30 cellular contexts compared by ENCODE assay signal in genomic region chr7:125127304-125127703, GRCh38.
"Had no signal": no experiment of that assay in that cellular context is flagged by ENCODE, and none has a peak within 500 bp of the region (broad histone marks: within the 10 kb centered on the region; RNA-seq: fewer than 3 reads in every experiment).

No MANE protein-coding gene starts in this region.

- DNase-seq: activated CD4-positive, alpha-beta memory T cell treated with anti-CD3 and anti-CD28 coated beads for 36 hours; activated CD4-positive, alpha-beta T cell treated with anti-CD3 and anti-CD28 coated beads for 36 hours; activated CD4-positive, alpha-beta T cell treated with anti-CD3 and anti-CD28 coated beads, Interleukin-2, amount 10 ng/mL, durations not matched to agents 24 days and 14 days; activated CD4-positive, CD25-positive, alpha-beta regulatory T cell; activated CD4-positive, CD25-positive, alpha-beta regulatory T cell treated with anti-CD3 and anti-CD28 coated beads, Interleukin-2, amount 50 U/mL, for 72 hours; activated CD8-positive, alpha-beta memory T cell treated with anti-CD3 and anti-CD28 coated beads, Interleukin-2, amount 10 ng/mL, durations not matched to agents 7 days and 5 days; activated CD8-positive, alpha-beta memory T cell treated with anti-CD3 and anti-CD28 coated beads, Interleukin-2, amount 50 U/mL, for 4 hours; activated CD8-positive, alpha-beta T cell treated with anti-CD3 and anti-CD28 coated beads, Interleukin-2, amount 10 ng/mL, durations not matched to agents 7 days and 5 days; activated gamma-delta T cell; activated naive CD4-positive, alpha-beta T cell; activated naive CD4-positive, alpha-beta T cell treated with anti-CD3 and anti-CD28 coated beads, Interleukin-2, amount 10 ng/mL, durations not matched to agents 7 days and 5 days; activated naive CD8-positive, alpha-beta T cell treated with anti-CD3 and anti-CD28 coated beads, Interleukin-2, amount 10 ng/mL, durations not matched to agents 7 days and 5 days; activated T-cell treated with anti-CD3 and anti-CD28 coated beads, Interleukin-2, amount 50 U/mL, for 1 hour; activated T-cell treated with anti-CD3 and anti-CD28 coated beads, Interleukin-2, amount 50 U/mL, for 72 hours; dorsolateral prefrontal cortex; effector memory CD4-positive, alpha-beta T cell; endodermal cell; erythroblast; foreskin keratinocyte; gastrocnemius medialis; T-helper 2 cell had no signal

- H3K27ac ChIP-seq: ascending aorta, breast epithelium, cardiac muscle cell, coronary artery, dorsolateral prefrontal cortex, esophagus muscularis mucosa, foreskin keratinocyte, gastrocnemius medialis had no signal

- H3K27me3 ChIP-seq: ascending aorta, breast epithelium, cardiac muscle cell, dorsolateral prefrontal cortex, esophagus muscularis mucosa, foreskin keratinocyte, gastrocnemius medialis had no signal

- H3K4me1 Mint-ChIP-seq: activated CD4-positive, alpha-beta T cell treated with anti-CD3 and anti-CD28 coated beads for 36 hours; activated CD4-positive, alpha-beta T cell treated with anti-CD3 and anti-CD28 coated beads, Interleukin-2, amount 10 ng/mL, durations not matched to agents 24 days and 14 days; activated CD8-positive, alpha-beta memory T cell treated with anti-CD3 and anti-CD28 coated beads, Interleukin-2, amount 10 ng/mL, durations not matched to agents 7 days and 5 days; activated naive CD4-positive, alpha-beta T cell treated with anti-CD3 and anti-CD28 coated beads, Interleukin-2, amount 10 ng/mL, durations not matched to agents 7 days and 5 days; activated naive CD8-positive, alpha-beta T cell treated with anti-CD3 and anti-CD28 coated beads, Interleukin-2, amount 10 ng/mL, durations not matched to agents 7 days and 5 days; central memory CD8-positive, alpha-beta T cell had no signal

- H3K9me3 ChIP-seq: ascending aorta, breast epithelium, esophagus muscularis mucosa, gastrocnemius medialis had no signal

- H3K4me3 Mint-ChIP-seq: activated CD4-positive, alpha-beta memory T cell treated with anti-CD3 and anti-CD28 coated beads for 36 hours; activated CD4-positive, alpha-beta T cell treated with anti-CD3 and anti-CD28 coated beads for 36 hours; activated CD4-positive, alpha-beta T cell treated with anti-CD3 and anti-CD28 coated beads, Interleukin-2, amount 10 ng/mL, durations not matched to agents 24 days and 14 days; activated CD8-positive, alpha-beta memory T cell treated with anti-CD3 and anti-CD28 coated beads, Interleukin-2, amount 10 ng/mL, durations not matched to agents 7 days and 5 days; activated CD8-positive, alpha-beta T cell treated with anti-CD3 and anti-CD28 coated beads, Interleukin-2, amount 10 ng/mL, durations not matched to agents 7 days and 5 days; activated naive CD4-positive, alpha-beta T cell treated with anti-CD3 and anti-CD28 coated beads, Interleukin-2, amount 10 ng/mL, durations not matched to agents 7 days and 5 days; activated naive CD8-positive, alpha-beta T cell treated with anti-CD3 and anti-CD28 coated beads, Interleukin-2, amount 10 ng/mL, durations not matched to agents 7 days and 5 days; activated T-cell treated with anti-CD3 and anti-CD28 coated beads, Interleukin-2, amount 50 U/mL, for 72 hours; brain; central memory CD8-positive, alpha-beta T cell; dendritic cell treated with granulocyte-macrophage colony-stimulating factor and Interleukin-4, amounts not matched to agents 40 ng/mL and 50 ng/mL, for 4 days; endodermal cell had no signal

- H3K36me3 Mint-ChIP-seq: activated CD4-positive, alpha-beta memory T cell treated with anti-CD3 and anti-CD28 coated beads for 36 hours; activated CD8-positive, alpha-beta memory T cell treated with anti-CD3 and anti-CD28 coated beads, Interleukin-2, amount 10 ng/mL, durations not matched to agents 7 days and 5 days; activated naive CD4-positive, alpha-beta T cell treated with anti-CD3 and anti-CD28 coated beads, Interleukin-2, amount 10 ng/mL, durations not matched to agents 7 days and 5 days; activated naive CD8-positive, alpha-beta T cell treated with anti-CD3 and anti-CD28 coated beads, Interleukin-2, amount 10 ng/mL, durations not matched to agents 7 days and 5 days; brain had no signal

- H3K4me3 ChIP-seq: ascending aorta, breast epithelium, cardiac muscle cell, coronary artery, dorsolateral prefrontal cortex, esophagus muscularis mucosa, gastrocnemius medialis had no signal

- H3K4me1 ChIP-seq: ascending aorta, breast epithelium, esophagus muscularis mucosa, foreskin keratinocyte, gastrocnemius medialis had no signal

- H3K27me3 Mint-ChIP-seq: activated CD4-positive, alpha-beta memory T cell treated with anti-CD3 and anti-CD28 coated beads for 36 hours; activated CD4-positive, alpha-beta T cell treated with anti-CD3 and anti-CD28 coated beads for 36 hours; activated CD4-positive, alpha-beta T cell treated with anti-CD3 and anti-CD28 coated beads, Interleukin-2, amount 10 ng/mL, durations not matched to agents 24 days and 14 days; activated CD8-positive, alpha-beta memory T cell treated with anti-CD3 and anti-CD28 coated beads, Interleukin-2, amount 10 ng/mL, durations not matched to agents 7 days and 5 days; activated naive CD4-positive, alpha-beta T cell treated with anti-CD3 and anti-CD28 coated beads, Interleukin-2, amount 10 ng/mL, durations not matched to agents 7 days and 5 days; activated naive CD8-positive, alpha-beta T cell treated with anti-CD3 and anti-CD28 coated beads, Interleukin-2, amount 10 ng/mL, durations not matched to agents 7 days and 5 days; brain; central memory CD8-positive, alpha-beta T cell; dendritic cell treated with granulocyte-macrophage colony-stimulating factor and Interleukin-4, amounts not matched to agents 40 ng/mL and 50 ng/mL, for 4 days had no signal

- H3K36me3 ChIP-seq: ascending aorta, breast epithelium, cardiac muscle cell, esophagus muscularis mucosa, gastrocnemius medialis had no signal

- H3K9me3 Mint-ChIP-seq: activated CD4-positive, alpha-beta T cell treated with anti-CD3 and anti-CD28 coated beads, Interleukin-2, amount 10 ng/mL, durations not matched to agents 24 days and 14 days; activated naive CD4-positive, alpha-beta T cell treated with anti-CD3 and anti-CD28 coated beads, Interleukin-2, amount 10 ng/mL, durations not matched to agents 7 days and 5 days had no signal

- H3K27ac Mint-ChIP-seq: activated CD4-positive, alpha-beta memory T cell treated with anti-CD3 and anti-CD28 coated beads for 36 hours; activated CD4-positive, alpha-beta T cell treated with anti-CD3 and anti-CD28 coated beads for 36 hours; activated CD4-positive, alpha-beta T cell treated with anti-CD3 and anti-CD28 coated beads, Interleukin-2, amount 10 ng/mL, durations not matched to agents 24 days and 14 days; activated CD8-positive, alpha-beta memory T cell treated with anti-CD3 and anti-CD28 coated beads, Interleukin-2, amount 10 ng/mL, durations not matched to agents 7 days and 5 days; activated CD8-positive, alpha-beta T cell treated with anti-CD3 and anti-CD28 coated beads, Interleukin-2, amount 10 ng/mL, durations not matched to agents 7 days and 5 days; activated naive CD4-positive, alpha-beta T cell treated with anti-CD3 and anti-CD28 coated beads, Interleukin-2, amount 10 ng/mL, durations not matched to agents 7 days and 5 days; activated naive CD4-positive, alpha-beta T cell treated with anti-CD3 and anti-CD28 coated beads, Interleukin-2, amount 50 U/mL, for 72 hours; activated naive CD8-positive, alpha-beta T cell treated with anti-CD3 and anti-CD28 coated beads, Interleukin-2, amount 10 ng/mL, durations not matched to agents 7 days and 5 days; activated T-cell treated with anti-CD3 and anti-CD28 coated beads, Interleukin-2, amount 50 U/mL, for 72 hours; dendritic cell treated with granulocyte-macrophage colony-stimulating factor and Interleukin-4, amounts not matched to agents 40 ng/mL and 50 ng/mL, for 4 days; endodermal cell had no signal
